ENCODE assay signal across 1 cellular context in genomic region chr18:3885209-3885792, GRCh38.
TF ChIP-seq lines count a peak whose summit lies in the region.

No MANE protein-coding gene starts in this region.

TF ChIP-seq in HepG2, 621 proteins besides CTCF, POLR2A, EP300 and RAD21 (continued from another document):
- TF ChIP-seq SCMH1 (CRISPR knock-in tag; IDR thresholded peaks at IDR 0.05; ENCODE audit: borderline replicate concordance): no peak
- no peak for TF ChIP-seq PLRG1 (conservative IDR thresholded peaks at IDR 0.05)
- TF ChIP-seq, protein P1, sequence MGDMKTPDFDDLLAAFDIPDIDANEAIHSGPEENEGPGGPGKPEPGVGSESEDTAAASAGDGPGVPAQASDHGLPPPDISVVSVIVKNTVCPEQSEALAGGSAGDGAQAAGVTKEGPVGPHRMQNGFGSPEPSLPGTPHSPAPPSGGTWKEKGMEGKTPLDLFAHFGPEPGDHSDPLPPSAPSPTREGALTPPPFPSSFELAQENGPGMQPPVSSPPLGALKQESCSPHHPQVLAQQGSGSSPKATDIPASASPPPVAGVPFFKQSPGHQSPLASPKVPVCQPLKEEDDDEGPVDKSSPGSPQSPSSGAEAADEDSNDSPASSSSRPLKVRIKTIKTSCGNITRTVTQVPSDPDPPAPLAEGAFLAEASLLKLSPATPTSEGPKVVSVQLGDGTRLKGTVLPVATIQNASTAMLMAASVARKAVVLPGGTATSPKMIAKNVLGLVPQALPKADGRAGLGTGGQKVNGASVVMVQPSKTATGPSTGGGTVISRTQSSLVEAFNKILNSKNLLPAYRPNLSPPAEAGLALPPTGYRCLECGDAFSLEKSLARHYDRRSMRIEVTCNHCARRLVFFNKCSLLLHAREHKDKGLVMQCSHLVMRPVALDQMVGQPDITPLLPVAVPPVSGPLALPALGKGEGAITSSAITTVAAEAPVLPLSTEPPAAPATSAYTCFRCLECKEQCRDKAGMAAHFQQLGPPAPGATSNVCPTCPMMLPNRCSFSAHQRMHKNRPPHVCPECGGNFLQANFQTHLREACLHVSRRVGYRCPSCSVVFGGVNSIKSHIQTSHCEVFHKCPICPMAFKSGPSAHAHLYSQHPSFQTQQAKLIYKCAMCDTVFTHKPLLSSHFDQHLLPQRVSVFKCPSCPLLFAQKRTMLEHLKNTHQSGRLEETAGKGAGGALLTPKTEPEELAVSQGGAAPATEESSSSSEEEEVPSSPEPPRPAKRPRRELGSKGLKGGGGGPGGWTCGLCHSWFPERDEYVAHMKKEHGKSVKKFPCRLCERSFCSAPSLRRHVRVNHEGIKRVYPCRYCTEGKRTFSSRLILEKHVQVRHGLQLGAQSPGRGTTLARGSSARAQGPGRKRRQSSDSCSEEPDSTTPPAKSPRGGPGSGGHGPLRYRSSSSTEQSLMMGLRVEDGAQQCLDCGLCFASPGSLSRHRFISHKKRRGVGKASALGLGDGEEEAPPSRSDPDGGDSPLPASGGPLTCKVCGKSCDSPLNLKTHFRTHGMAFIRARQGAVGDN (CRISPR knock-in tag; IDR thresholded peaks at IDR 0.05): no peak
